Comparison of ENCODE assay signal across 8 cellular contexts in genomic region chr1:155241069-155241679, GRCh38. TPM values are rescaled to one million over a fixed set of nuclear protein-coding genes. Genes with fewer than 3 reads are reported as not detected.
DNase-seq lines count a peak whose midpoint lies in the region; ATAC-seq and TF ChIP-seq lines count a peak whose summit lies in the region.

No MANE protein-coding gene starts in this region.

- peaks cover 3% of the 10 kb centered on the region for H3K27me3 Mint-ChIP-seq in activated CD8-positive, alpha-beta memory T cell treated with anti-CD3 and anti-CD28 coated beads, Interleukin-2, amount 10 ng/mL, durations not matched to agents 7 days and 5 days
- peaks cover 3% of the 10 kb centered on the region for H3K27me3 Mint-ChIP-seq in mesothelial cell of epicardium (ENCODE audit: low read depth)

- CTCF ChIA-PET in activated CD8-positive, alpha-beta memory T cell treated with anti-CD3 and anti-CD28 coated beads, Interleukin-2, amount 10 ng/mL, durations not matched to agents 7 days and 5 days (lab: Charles Lee) = interaction anchor here (0.6 to 5.4 kb wide), 9 partner anchors 9 to 1584 kb away, joined by 3 to 41 read pairs (median 4); partner anchors contain the start of genes KRTCAP2, MTX1, SCAMP3 and THBS3

- no peak for TF ChIP-seq CTCF in mesothelial cell of epicardium (IDR thresholded peaks at IDR 0.05; ENCODE audit: unreplicated experiment)

- H3K27me3 ChIP-seq in NT2/D1 (ENCODE audit: insufficient read depth, insufficient read length) = no peaks in the 10 kb centered on the region

- peak; percentile 91 for DNase-seq in DMS 273 (lab: John Stamatoyannopoulos, UW; ENCODE audit: unreplicated experiment)
- DNase-seq in HuH-7.5 (ENCODE audit: low spot score) = peak; percentile 81
- peak; percentile 75 for DNase-seq in NT2/D1 (ENCODE audit: low read depth, low spot score)
- DNase-seq in activated CD8-positive, alpha-beta memory T cell treated with anti-CD3 and anti-CD28 coated beads, Interleukin-2, amount 10 ng/mL, durations not matched to agents 7 days and 5 days = peak; percentile 87
- DNase-seq in epidermal melanocyte (ENCODE audit: insufficient read length, low spot score) = peak; percentile 90
- peak; percentile 36 to 59 for DNase-seq in mesothelial cell of epicardium (ENCODE audit: low spot score in 2 of 2, unreplicated experiment in 2 of 2)
- peak; percentile 55 for DNase-seq in stimulated activated naive CD4-positive, alpha-beta T cell treated with Interleukin-2 at 50 U/mL for 16 hours (lab: John Stamatoyannopoulos, UW)

- peaks cover 40% of the 10 kb centered on the region for H3K36me3 ChIP-seq in NT2/D1 (ENCODE audit: insufficient read depth, insufficient read length, low read length)

- no peaks in the 10 kb centered on the region for H3K9me3 Mint-ChIP-seq in activated CD8-positive, alpha-beta memory T cell treated with anti-CD3 and anti-CD28 coated beads, Interleukin-2, amount 10 ng/mL, durations not matched to agents 7 days and 5 days (ENCODE audit: low read depth)
- H3K9me3 Mint-ChIP-seq in mesothelial cell of epicardium = no peaks in the 10 kb centered on the region

- H3K4me1 Mint-ChIP-seq in activated CD8-positive, alpha-beta memory T cell treated with anti-CD3 and anti-CD28 coated beads, Interleukin-2, amount 10 ng/mL, durations not matched to agents 7 days and 5 days = peaks cover 52% of the 10 kb centered on the region
- peaks cover 33% of the 10 kb centered on the region for H3K4me1 Mint-ChIP-seq in mesothelial cell of epicardium

- peaks cover 8% of the 10 kb centered on the region for H3K4me1 ChIP-seq in NT2/D1 (ENCODE audit: insufficient read depth, insufficient read length)

- no peaks in the 10 kb centered on the region for H3K9me3 ChIP-seq in NT2/D1 (ENCODE audit: insufficient read depth, low read length)

- H3K27ac Mint-ChIP-seq in activated CD8-positive, alpha-beta memory T cell treated with anti-CD3 and anti-CD28 coated beads, Interleukin-2, amount 10 ng/mL, durations not matched to agents 7 days and 5 days = peak overlapping the region; percentile 86
- H3K27ac Mint-ChIP-seq in mesothelial cell of epicardium = peak overlapping the region; percentile 89

- H3K4me3 Mint-ChIP-seq in activated CD8-positive, alpha-beta memory T cell treated with anti-CD3 and anti-CD28 coated beads, Interleukin-2, amount 10 ng/mL, durations not matched to agents 7 days and 5 days = peak overlapping the region; percentile 84
- H3K4me3 Mint-ChIP-seq in mesothelial cell of epicardium = peak overlapping the region; percentile 69

- H3K4me3 ChIP-seq in NT2/D1 (ENCODE audit: insufficient read length, low read depth) = no peak overlapping the region

- H3K36me3 Mint-ChIP-seq in activated CD8-positive, alpha-beta memory T cell treated with anti-CD3 and anti-CD28 coated beads, Interleukin-2, amount 10 ng/mL, durations not matched to agents 7 days and 5 days = peaks cover 16% of the 10 kb centered on the region
- H3K36me3 Mint-ChIP-seq in mesothelial cell of epicardium = peaks cover 4% of the 10 kb centered on the region

- ATAC-seq in activated CD8-positive, alpha-beta memory T cell treated with anti-CD3 and anti-CD28 coated beads, Interleukin-2, amount 10 ng/mL, durations not matched to agents 7 days and 5 days = peak; percentile 32
- ATAC-seq in GM19455 (IDR thresholded peaks at IDR 0.05; ENCODE audit: unreplicated experiment) = no peak

- H3K9ac ChIP-seq in NT2/D1 (ENCODE audit: insufficient read length, low read depth) = peak overlapping the region; percentile 21

RNA-seq across cellular contexts. Expression of gene ENTREP3, which starts 14.1 kb away (rescaled TPM):
- 10 to 100 TPM; 30.7 to 32.3 TPM for total RNA-seq in activated CD8-positive, alpha-beta memory T cell treated with anti-CD3 and anti-CD28 coated beads, Interleukin-2, amount 10 ng/mL, durations not matched to agents 7 days and 5 days
- 51.9 to 56.1 TPM (median 56.0 TPM) in 3 replicates for total RNA-seq in mesothelial cell of epicardium

RNA-seq across cellular contexts. Expression of gene SCAMP3, which starts 21.0 kb away (rescaled TPM):
- 100 to 1,000 TPM in 1 of 2 experiments, 10 to 100 TPM in 1; 82.0 to 108 TPM for total RNA-seq in activated CD8-positive, alpha-beta memory T cell treated with anti-CD3 and anti-CD28 coated beads, Interleukin-2, amount 10 ng/mL, durations not matched to agents 7 days and 5 days
- total RNA-seq in mesothelial cell of epicardium = 46.8 to 50.5 TPM (median 49.8 TPM) in 3 replicates

RNA-seq across cellular contexts. Expression of gene CLK2, which starts 32.1 kb away (rescaled TPM):
- total RNA-seq in activated CD8-positive, alpha-beta memory T cell treated with anti-CD3 and anti-CD28 coated beads, Interleukin-2, amount 10 ng/mL, durations not matched to agents 7 days and 5 days = 100 to 1,000 TPM in 1 of 2 experiments, 10 to 100 TPM in 1; 94.8 to 108 TPM
- total RNA-seq in mesothelial cell of epicardium = 104 to 108 TPM (median 105 TPM) in 3 replicates

RNA-seq across cellular contexts. Expression of gene MTX1, which starts 32.7 kb away (rescaled TPM):
- 10 to 100 TPM; 39.0 to 48.6 TPM for total RNA-seq in activated CD8-positive, alpha-beta memory T cell treated with anti-CD3 and anti-CD28 coated beads, Interleukin-2, amount 10 ng/mL, durations not matched to agents 7 days and 5 days
- 33.9 to 35.7 TPM (median 33.9 TPM) in 3 replicates for total RNA-seq in mesothelial cell of epicardium

RNA-seq across cellular contexts. Expression of gene THBS3, which starts 33.5 kb away (rescaled TPM):
- total RNA-seq in activated CD8-positive, alpha-beta memory T cell treated with anti-CD3 and anti-CD28 coated beads, Interleukin-2, amount 10 ng/mL, durations not matched to agents 7 days and 5 days = 10 to 100 TPM; 14.3 to 23.5 TPM
- total RNA-seq in mesothelial cell of epicardium = 53.1 to 57.9 TPM (median 54.0 TPM) in 3 replicates
